17 cellular contexts compared by ENCODE assay signal in the genomic region with DNA sequence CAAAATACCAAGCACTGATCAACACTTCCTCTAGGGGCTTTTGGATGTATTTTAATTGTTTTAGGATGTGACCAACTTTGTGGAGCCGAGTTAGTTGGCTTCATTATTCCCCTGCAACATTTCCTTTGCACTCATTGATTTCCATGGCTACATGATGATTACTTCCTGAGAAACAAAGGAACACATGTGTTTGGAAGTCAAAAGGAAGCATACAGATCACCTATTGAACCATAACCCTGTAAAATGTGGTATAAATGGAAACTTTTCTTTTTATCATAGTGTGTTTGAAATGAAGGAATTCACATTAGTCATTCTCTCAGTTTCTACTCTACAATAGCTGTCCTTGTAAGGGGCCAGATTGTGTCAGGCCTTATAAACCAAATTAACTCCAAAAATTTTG. TPM values are rescaled to one million over a fixed set of nuclear protein-coding genes. Genes with fewer than 3 reads are reported as not detected.
DNase-seq lines count a peak whose midpoint lies in the region; ATAC-seq and TF ChIP-seq lines count a peak whose summit lies in the region.
"Had no signal": no experiment of that assay in that cellular context is flagged by ENCODE, and none has a peak within 500 bp of the region (broad histone marks: within the 10 kb centered on the region; RNA-seq: fewer than 3 reads in every experiment).

No MANE protein-coding gene starts in this region.

- H2AFZ ChIP-seq in GM23248 = no peak overlapping the region

- 2 to 5% methylated on average over 1 of the region's 1 CpG for WGBS in GM23248 (ENCODE audit: low coverage in 1 of 2, low lambda C conversion rate in 2 of 2, missing lambda C conversion rate in 2 of 2), 2 experiments

- CTCF ChIA-PET in A673 (lab: Charles Lee) = no interaction called here

- no peaks in the 10 kb centered on the region; the same call in 1 of the 2 replicates for H3F3A ChIP-seq in GM23248 (ENCODE audit: insufficient read depth)

- H3K27me3 ChIP-seq in A673 (replicated peaks; ENCODE audit: insufficient read depth, low read depth, low read length, poor library complexity) = no peaks in the 10 kb centered on the region
- H3K27me3 ChIP-seq in GM23248 (replicated peaks; ENCODE audit: insufficient read depth) = peaks cover 11% of the 10 kb centered on the region
- H3K27me3 ChIP-seq in effector memory CD4-positive, alpha-beta T cell (replicated peaks; ENCODE audit: control insufficient read depth, insufficient read depth, low read length, poor library complexity, severe bottlenecking) = no peaks in the 10 kb centered on the region

- POLR2A ChIA-PET in A673 (lab: Charles Lee; ENCODE audit: low non-redundant PET) = no interaction called here

- H3K4me1 ChIP-seq in A673 (ENCODE audit: insufficient read depth, low read length, poor library complexity, severe bottlenecking) (peaks cover 19% of the 10 kb centered on the region), GM23248 (ENCODE audit: insufficient read depth) (peaks cover 8% of the 10 kb centered on the region; the same call in 1 of the 2 replicates)
- H3K4me1 ChIP-seq in effector memory CD4-positive, alpha-beta T cell (ENCODE audit: control insufficient read depth, insufficient read depth, low read length, poor library complexity, severe bottlenecking) = no peaks in the 10 kb centered on the region

- peak overlapping the region; percentile 53 for H3K27ac ChIP-seq in A673 (ENCODE audit: low read depth, low read length, poor library complexity, severe bottlenecking)
- no peak overlapping the region for H3K27ac ChIP-seq in GM23248
- no peak overlapping the region for H3K27ac ChIP-seq in effector memory CD4-positive, alpha-beta T cell (ENCODE audit: insufficient read depth, low read length, poor library complexity, severe bottlenecking)

- H3K79me2 ChIP-seq in GM23248 (ENCODE audit: insufficient read depth) = no peaks in the 10 kb centered on the region

- intact Hi-C loops in A673 (cut with micrococcal nuclease; ENCODE audit: unreplicated experiment) = no loop called here

- H3K4me3 ChIP-seq in A673 (ENCODE audit: low read depth, low read length, poor library complexity, severe bottlenecking) (no peak overlapping the region), GM23248 (no peak overlapping the region), cardiac fibroblast (replicated peaks in 1 of 2; ENCODE audit: low read depth in 2 of 2, low read length in 2 of 2) (no peak overlapping the region)
- H3K4me3 ChIP-seq in effector memory CD4-positive, alpha-beta T cell (ENCODE audit: insufficient read depth, low read depth, low read length, poor library complexity, severe bottlenecking) = no peak overlapping the region

- no peak overlapping the region for H3K9ac ChIP-seq in GM23248

- H3K9me3 ChIP-seq in A673 (ENCODE audit: low read depth, low read length, poor library complexity, severe bottlenecking) (no peaks in the 10 kb centered on the region), GM23248 (ENCODE audit: low read depth) (no peaks in the 10 kb centered on the region)
- H3K9me3 ChIP-seq in effector memory CD4-positive, alpha-beta T cell (ENCODE audit: control insufficient read depth, low read length) = no peaks in the 10 kb centered on the region

- DNase-seq in A673 (ENCODE audit: low spot score) = peak; percentile 88
- peak; percentile 23 for DNase-seq in GM23248
- DNase-seq in cardiac fibroblast (ENCODE audit: low read depth in 2 of 2) = peak; percentile 75 to 79
- peak; percentile 19 for DNase-seq in left kidney (ENCODE audit: low read depth, low spot score)
- no peak for DNase-seq in effector memory CD4-positive, alpha-beta T cell
- DNase-seq in stimulated activated CD4-positive, alpha-beta T cell treated with anti-CD3 and anti-CD28 coated beads, Interleukin-2, amount 100 ng/mL, for 24 hours = no peak
- DNase-seq in NCI-H2227 treated with DMSO at 0.1 percent for 48 hours (lab: John Stamatoyannopoulos, UW) = no peak
- DNase-seq: activated CD4-positive, alpha-beta T cell treated with anti-CD3 and anti-CD28 coated beads for 4 hours; activated CD8-positive, alpha-beta memory T cell treated with anti-CD3 and anti-CD28 coated beads, Interleukin-2, amount 50 U/mL, for 4 hours; activated naive CD4-positive, alpha-beta T cell; H7; mesendoderm; NCI-H1930; NCI-H510A treated with DMSO at 0.1 percent for 48 hours; stimulated activated CD4-positive, alpha-beta T cell treated with anti-CD3 and anti-CD28 coated beads, Interleukin-15, amount 100 ng/mL, for 24 hours; T-helper 9 cell had no signal

- no peaks in the 10 kb centered on the region for H4K20me1 ChIP-seq in GM23248 (ENCODE audit: insufficient read depth)

- ATAC-seq in HG02884 (IDR thresholded peaks at IDR 0.05; ENCODE audit: unreplicated experiment) = no peak

- in situ Hi-C loops in GM23248 (cut with MboI) = no loop called here

- TF ChIP-seq CTCF in A673 (conservative IDR thresholded peaks at IDR 0.05; ENCODE audit: low read depth, low read length) (no peak; the same call in 1 of the 2 replicates), cardiac fibroblast (IDR thresholded peaks at IDR 0.05; ENCODE audit: low read depth, low read length) (no peak)

- no peak overlapping the region for H3K4me2 ChIP-seq in GM23248 (ENCODE audit: unreplicated experiment)

- H3K9me2 ChIP-seq in GM23248 (ENCODE audit: insufficient read depth) = no peaks in the 10 kb centered on the region

- BruUV-seq in A673 (replicated peaks; lab: Mats Ljungman, UMichigan) = no TSS peak

- H3K36me3 ChIP-seq in A673 (ENCODE audit: insufficient read depth, low read length, poor library complexity, severe bottlenecking) = no peaks in the 10 kb centered on the region
- H3K36me3 ChIP-seq in GM23248 (ENCODE audit: low read depth) = no peaks in the 10 kb centered on the region
- no peaks in the 10 kb centered on the region for H3K36me3 ChIP-seq in effector memory CD4-positive, alpha-beta T cell (ENCODE audit: control insufficient read depth, insufficient read depth, low read length)

RNA-seq across cellular contexts. Expression of a gene that starts 32.2 kb away (rescaled TPM):
- 32.6 and 35.0 TPM in 2 replicates for total RNA-seq in A673 (2021)
- 2.0 and 3.4 TPM in 2 replicates for total RNA-seq in GM23248 (2014; rRNA removed; shearing (Covaris generic))
- polyA plus RNA-seq in GM23248 (2016; fragmentation: Nextera tagmentation; extraction: Ambion mirVana) = 2.0 TPM in 2 replicates

Comparison
In these comparisons a context has a peak if more than half of its experiments do, and no peak if none do; other contexts are left out.
1. DNase-seq: peak in A673 (single experiment), GM23248 (single experiment), cardiac fibroblast (2 of 2) and left kidney (single experiment); none in effector memory CD4-positive, alpha-beta T cell (0 of 3), stimulated activated CD4-positive, alpha-beta T cell treated with anti-CD3 and anti-CD28 coated beads, Interleukin-2, amount 100 ng/mL, for 24 hours (0 of 2) and NCI-H2227 treated with DMSO at 0.1 percent for 48 hours (single experiment).